Comparison of ENCODE assay signal across 2 cellular contexts in the genomic region with DNA sequence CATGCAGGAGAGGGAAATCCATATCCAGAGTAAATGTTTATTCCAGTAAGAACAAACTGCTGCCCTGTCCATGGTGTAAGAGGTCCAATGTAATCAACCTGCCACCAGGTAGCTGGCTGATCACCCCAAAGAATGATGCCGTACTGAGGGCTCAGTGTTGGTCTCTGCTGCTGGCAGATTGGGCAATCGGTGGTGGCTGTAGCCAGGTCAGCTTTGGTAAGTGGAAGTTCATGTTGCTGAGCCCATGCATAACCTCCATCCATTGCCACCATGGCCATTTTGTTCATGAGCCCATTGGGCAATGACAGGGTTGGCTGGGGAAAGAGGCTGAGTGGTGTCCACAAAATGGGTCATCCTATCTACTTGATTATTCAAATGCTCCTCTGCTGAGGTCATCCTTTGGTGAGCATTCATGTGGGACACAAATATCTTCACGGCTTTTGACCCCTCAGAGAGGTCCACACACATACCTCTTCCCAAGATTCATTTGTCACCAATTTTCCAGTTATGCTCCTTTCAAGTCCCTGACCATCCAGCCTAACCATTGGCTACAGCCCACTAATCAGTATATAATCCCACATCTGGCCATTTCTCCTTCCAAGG.
TF ChIP-seq lines count a peak whose summit lies in the region.

No MANE protein-coding gene starts in this region.

TF ChIP-seq in HepG2, 621 proteins besides CTCF, POLR2A, EP300 and RAD21:
- peak; percentile 5; the same call in 1 of the 2 replicates for TF ChIP-seq CEBPB (IDR thresholded peaks at IDR 0.05; ENCODE audit: borderline replicate concordance, low read depth, low read length)
- TF ChIP-seq ZNF33B (CRISPR knock-in tag; IDR thresholded peaks at IDR 0.05): no peak
- TF ChIP-seq ZC3H4 (CRISPR knock-in tag; IDR thresholded peaks at IDR 0.05; ENCODE audit: borderline replicate concordance): no peak

TF ChIP-seq in GM23338, 12 proteins besides CTCF, POLR2A, EP300 and RAD21:
- TF ChIP-seq JUNB (IDR thresholded peaks at IDR 0.05; ENCODE audit: unreplicated experiment): no peak
- no peak for TF ChIP-seq STAT1 (IDR thresholded peaks at IDR 0.05; ENCODE audit: unreplicated experiment)
- TF ChIP-seq ZNF331 (CRISPR knock-in tag; IDR thresholded peaks at IDR 0.05; ENCODE audit: low read depth): no peak
- TF ChIP-seq ZNF462 (CRISPR knock-in tag; IDR thresholded peaks at IDR 0.05): no peak
- TF ChIP-seq POLR2AphosphoS5 (IDR thresholded peaks at IDR 0.05; ENCODE audit: low read depth): no peak
- no peak for TF ChIP-seq NANOG (IDR thresholded peaks at IDR 0.05; ENCODE audit: borderline replicate concordance)
